ENCODE assay signal across 1 cellular context in genomic region chr20:8019178-8019997, GRCh38.
A peak's percentile ranks its signal among the peaks of the same experiment; 100 is the strongest.
TF ChIP-seq lines count a peak whose summit lies in the region.

TMX4 (minus strand) TSS chr20:8019761; CDS start chr20:8019613, 148 bp downstream.

TF ChIP-seq in HepG2, 621 proteins besides CTCF, POLR2A, EP300 and RAD21 (continued from another document and continues in another):
- 0 out of 2 replicates have a peak, but pooled peaks have one; percentile 19 for TF ChIP-seq ZNF468 (CRISPR knock-in tag; IDR thresholded peaks at IDR 0.05)
- peak; percentile 82; the same call in 1 of the 2 replicates for TF ChIP-seq FOXJ3 (CRISPR knock-in tag; IDR thresholded peaks at IDR 0.05; ENCODE audit: borderline replicate concordance)
- TF ChIP-seq SNAPC4 (CRISPR knock-in tag; IDR thresholded peaks at IDR 0.05): no peak
- no peak for TF ChIP-seq SETDB1 (CRISPR knock-in tag; IDR thresholded peaks at IDR 0.05; ENCODE audit: borderline replicate concordance)
- peak; percentile 77 for TF ChIP-seq ZHX1 (CRISPR knock-in tag; IDR thresholded peaks at IDR 0.05; ENCODE audit: low read depth)
- TF ChIP-seq ZNF564 (CRISPR knock-in tag; IDR thresholded peaks at IDR 0.05): peak; percentile 95
- peak; percentile 72 for TF ChIP-seq TEAD3 (CRISPR knock-in tag; optimal IDR thresholded peaks at IDR 0.05; ENCODE audit: borderline replicate concordance)
- TF ChIP-seq ZBTB14 (CRISPR knock-in tag; IDR thresholded peaks at IDR 0.05): no peak; the same call in none of the 2 replicates
- no peak for TF ChIP-seq CENPBD1 (CRISPR knock-in tag; IDR thresholded peaks at IDR 0.05; ENCODE audit: borderline replicate concordance, low read depth)
- TF ChIP-seq ZNF841 (CRISPR knock-in tag; IDR thresholded peaks at IDR 0.05; ENCODE audit: borderline replicate concordance): no peak
- TF ChIP-seq MZF1 (CRISPR knock-in tag; IDR thresholded peaks at IDR 0.05; ENCODE audit: borderline replicate concordance): peak; percentile 41; the same call in 1 of the 2 replicates
- peak; percentile 100 for TF ChIP-seq ZNF235 (CRISPR knock-in tag; IDR thresholded peaks at IDR 0.05; ENCODE audit: borderline replicate concordance)
- TF ChIP-seq ZNF24 (IDR thresholded peaks at IDR 0.05): peak; percentile 49; the same call in 1 of the 2 replicates
- TF ChIP-seq FOXP4 (CRISPR knock-in tag; IDR thresholded peaks at IDR 0.05): peak; percentile 85
- 0 out of 2 replicates have a peak, but pooled peaks have one; percentile 40 for TF ChIP-seq MLXIP (CRISPR knock-in tag; IDR thresholded peaks at IDR 0.05; ENCODE audit: borderline replicate concordance)
- peak; percentile 96 for TF ChIP-seq ZNF225 (CRISPR knock-in tag; IDR thresholded peaks at IDR 0.05)
- TF ChIP-seq RCOR2 (CRISPR knock-in tag; IDR thresholded peaks at IDR 0.05): peak; percentile 14; the same call in 1 of the 2 replicates
- TF ChIP-seq DMTF1 (CRISPR knock-in tag; IDR thresholded peaks at IDR 0.05): peak; percentile 87; the same call in 1 of the 2 replicates
- TF ChIP-seq TFE3 (CRISPR knock-in tag; IDR thresholded peaks at IDR 0.05): peak; percentile 65; the same call in 1 of the 2 replicates
- peak; percentile 71; the same call in 1 of the 2 replicates for TF ChIP-seq CBFB (CRISPR knock-in tag; IDR thresholded peaks at IDR 0.05)
- no peak for TF ChIP-seq CREM (IDR thresholded peaks at IDR 0.05)
- TF ChIP-seq CREM (CRISPR knock-in tag; IDR thresholded peaks at IDR 0.05): 0 out of 2 replicates have a peak, but pooled peaks have one; percentile 21
- TF ChIP-seq ELF1 (CRISPR knock-in tag; IDR thresholded peaks at IDR 0.05): peak; percentile 57
- no peak for TF ChIP-seq CEBPZ (IDR thresholded peaks at IDR 0.05; ENCODE audit: low read length)
- peak; percentile 42; the same call in 1 of the 2 replicates for TF ChIP-seq KDM6A (CRISPR knock-in tag; IDR thresholded peaks at IDR 0.05; ENCODE audit: low read depth)
- TF ChIP-seq POLR2AphosphoS5 (IDR thresholded peaks at IDR 0.05; ENCODE audit: low read depth, low read length): peak; percentile 85
- TF ChIP-seq SPEN (CRISPR knock-in tag; IDR thresholded peaks at IDR 0.05; ENCODE audit: low read depth): peak; percentile 89
- TF ChIP-seq NR2F2 (IDR thresholded peaks at IDR 0.05; ENCODE audit: borderline replicate concordance, low read depth): no peak
